Comparison of ENCODE assay signal across 1 cellular context in the genomic region with DNA sequence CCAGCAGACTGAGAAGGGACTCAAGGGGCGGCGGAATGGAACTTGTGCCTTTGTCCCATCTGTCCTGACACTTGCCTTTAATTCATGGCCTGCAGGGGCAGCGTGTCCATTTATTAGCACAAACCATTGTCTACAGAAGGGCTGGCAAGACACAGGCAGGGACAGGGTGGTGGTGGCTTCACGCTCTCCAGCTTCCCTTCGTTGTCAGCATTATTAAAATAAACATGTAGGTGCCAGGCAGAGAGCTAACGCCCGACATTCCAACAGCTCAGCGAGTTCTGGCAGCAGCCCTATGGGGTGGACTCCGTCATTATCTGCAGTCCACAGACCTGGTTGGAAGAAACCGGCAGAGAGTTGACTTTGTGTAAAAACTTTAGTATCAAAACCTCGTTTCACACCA.
TF ChIP-seq lines count a peak whose summit lies in the region.

No MANE protein-coding gene starts in this region.

TF ChIP-seq in WTC11, 78 proteins besides CTCF, POLR2A, EP300 and RAD21:
- TF ChIP-seq E2F5 (CRISPR knock-in tag; IDR thresholded peaks at IDR 0.05) (no peak), HMGA2 (CRISPR knock-in tag; IDR thresholded peaks at IDR 0.05) (no peak), ZNF416 (CRISPR knock-in tag; IDR thresholded peaks at IDR 0.05) (no peak), ATF2 (CRISPR knock-in tag; IDR thresholded peaks at IDR 0.05; ENCODE audit: borderline replicate concordance, low read depth) (no peak), TEAD1 (CRISPR knock-in tag; IDR thresholded peaks at IDR 0.05) (no peak), CREM (CRISPR knock-in tag; IDR thresholded peaks at IDR 0.05) (no peak), RELA (CRISPR knock-in tag; IDR thresholded peaks at IDR 0.05; ENCODE audit: borderline replicate concordance) (no peak), SMAD4 (CRISPR knock-in tag; IDR thresholded peaks at IDR 0.05) (no peak)
- TF ChIP-seq, protein P1, sequence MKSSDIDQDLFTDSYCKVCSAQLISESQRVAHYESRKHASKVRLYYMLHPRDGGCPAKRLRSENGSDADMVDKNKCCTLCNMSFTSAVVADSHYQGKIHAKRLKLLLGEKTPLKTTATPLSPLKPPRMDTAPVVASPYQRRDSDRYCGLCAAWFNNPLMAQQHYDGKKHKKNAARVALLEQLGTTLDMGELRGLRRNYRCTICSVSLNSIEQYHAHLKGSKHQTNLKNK (CRISPR knock-in tag; IDR thresholded peaks at IDR 0.05), result no peak
- TF ChIP-seq, protein P2, sequence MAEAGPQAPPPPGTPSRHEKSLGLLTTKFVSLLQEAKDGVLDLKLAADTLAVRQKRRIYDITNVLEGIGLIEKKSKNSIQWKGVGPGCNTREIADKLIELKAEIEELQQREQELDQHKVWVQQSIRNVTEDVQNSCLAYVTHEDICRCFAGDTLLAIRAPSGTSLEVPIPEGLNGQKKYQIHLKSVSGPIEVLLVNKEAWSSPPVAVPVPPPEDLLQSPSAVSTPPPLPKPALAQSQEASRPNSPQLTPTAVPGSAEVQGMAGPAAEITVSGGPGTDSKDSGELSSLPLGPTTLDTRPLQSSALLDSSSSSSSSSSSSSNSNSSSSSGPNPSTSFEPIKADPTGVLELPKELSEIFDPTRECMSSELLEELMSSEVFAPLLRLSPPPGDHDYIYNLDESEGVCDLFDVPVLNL (CRISPR knock-in tag; IDR thresholded peaks at IDR 0.05; ENCODE audit: borderline replicate concordance, low read depth), result no peak
- TF ChIP-seq, protein P3, sequence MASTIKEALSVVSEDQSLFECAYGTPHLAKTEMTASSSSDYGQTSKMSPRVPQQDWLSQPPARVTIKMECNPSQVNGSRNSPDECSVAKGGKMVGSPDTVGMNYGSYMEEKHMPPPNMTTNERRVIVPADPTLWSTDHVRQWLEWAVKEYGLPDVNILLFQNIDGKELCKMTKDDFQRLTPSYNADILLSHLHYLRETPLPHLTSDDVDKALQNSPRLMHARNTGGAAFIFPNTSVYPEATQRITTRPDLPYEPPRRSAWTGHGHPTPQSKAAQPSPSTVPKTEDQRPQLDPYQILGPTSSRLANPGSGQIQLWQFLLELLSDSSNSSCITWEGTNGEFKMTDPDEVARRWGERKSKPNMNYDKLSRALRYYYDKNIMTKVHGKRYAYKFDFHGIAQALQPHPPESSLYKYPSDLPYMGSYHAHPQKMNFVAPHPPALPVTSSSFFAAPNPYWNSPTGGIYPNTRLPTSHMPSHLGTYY (CRISPR knock-in tag; IDR thresholded peaks at IDR 0.05), result no peak
TF ChIP-seq in WTC11: peak in this region for 0.
